In the genomic region with DNA sequence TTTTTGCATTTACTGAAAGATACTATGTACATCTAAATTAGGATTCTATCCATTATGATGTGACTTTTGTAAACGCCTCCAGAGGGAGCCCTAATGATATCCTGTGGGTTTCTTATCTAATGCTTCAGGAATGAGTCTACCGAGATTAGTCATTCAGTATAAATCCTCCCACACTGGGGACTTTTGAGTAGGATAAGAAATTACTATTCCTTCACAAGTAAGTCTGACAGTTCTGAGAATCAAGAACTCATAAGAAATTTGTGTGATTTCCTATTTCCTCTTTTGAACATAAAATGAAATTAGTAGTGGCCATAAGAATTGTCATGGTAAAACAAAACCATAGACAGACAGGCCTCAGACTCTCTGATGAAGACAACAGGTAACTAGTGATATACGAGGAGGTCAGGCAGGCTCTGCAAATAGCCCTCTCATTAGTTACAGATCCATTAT, we compare ENCODE assay signal across 9 cellular contexts. TPM values are rescaled to one million over a fixed set of nuclear protein-coding genes. Genes with fewer than 3 reads are reported as not detected.
A peak's percentile ranks its signal among the peaks of the same experiment; 100 is the strongest.
DNase-seq lines count a peak whose midpoint lies in the region; ATAC-seq and TF ChIP-seq lines count a peak whose summit lies in the region.
"Had no signal": no experiment of that assay in that cellular context is flagged by ENCODE, and none has a peak within 500 bp of the region (broad histone marks: within the 10 kb centered on the region; RNA-seq: fewer than 3 reads in every experiment).

No MANE protein-coding gene starts in this region.

- no peaks in the 10 kb centered on the region for H3K36me3 Mint-ChIP-seq in activated CD8-positive, alpha-beta memory T cell treated with anti-CD3 and anti-CD28 coated beads, Interleukin-2, amount 10 ng/mL, durations not matched to agents 7 days and 5 days
- H3K36me3 Mint-ChIP-seq: CD4-positive, CD25-positive, alpha-beta regulatory T cell had no signal

- no peak overlapping the region for H3K4me2 ChIP-seq in SK-N-SH

- peak; percentile 84 for ATAC-seq in HG03432 (IDR thresholded peaks at IDR 0.05; ENCODE audit: unreplicated experiment)
- ATAC-seq in activated CD8-positive, alpha-beta memory T cell treated with anti-CD3 and anti-CD28 coated beads, Interleukin-2, amount 10 ng/mL, durations not matched to agents 7 days and 5 days = no peak

- H3K4me1 ChIP-seq in SK-N-SH (ENCODE audit: control insufficient read depth in 1 of 2, insufficient read depth in 2 of 2, low read depth in 1 of 2, low read length in 1 of 2) (no peaks in the 10 kb centered on the region), tibial artery (peaks cover 0 to 5% (median 0%) of the 10 kb centered on the region in 4 donors)

- H3K9me3 Mint-ChIP-seq in activated CD8-positive, alpha-beta memory T cell treated with anti-CD3 and anti-CD28 coated beads, Interleukin-2, amount 10 ng/mL, durations not matched to agents 7 days and 5 days (ENCODE audit: low read depth) = peaks cover 10% of the 10 kb centered on the region

- peak; percentile 62 for TF ChIP-seq RAD21 in SK-N-SH (IDR thresholded peaks at IDR 0.05; ENCODE audit: low read length)

- H3K27ac Mint-ChIP-seq in activated CD8-positive, alpha-beta memory T cell treated with anti-CD3 and anti-CD28 coated beads, Interleukin-2, amount 10 ng/mL, durations not matched to agents 7 days and 5 days = no peak overlapping the region

- H3K4me3 ChIP-seq in SK-N-SH (ENCODE audit: low read depth in 2 of 2, low read length in 1 of 2) (no peak overlapping the region), tibial artery (no peak overlapping the region)

- no peaks in the 10 kb centered on the region for H3K4me1 Mint-ChIP-seq in activated CD8-positive, alpha-beta memory T cell treated with anti-CD3 and anti-CD28 coated beads, Interleukin-2, amount 10 ng/mL, durations not matched to agents 7 days and 5 days
- H3K4me1 Mint-ChIP-seq: CD4-positive, CD25-positive, alpha-beta regulatory T cell had no signal

- WGBS in SK-N-SH (ENCODE audit: low lambda C conversion rate) = 2% methylated on average over 3 of the region's 3 CpGs

- H3K27me3 ChIP-seq in SK-N-SH (ENCODE audit: insufficient read depth) = no peaks in the 10 kb centered on the region
- H3K27me3 ChIP-seq in tibial artery = no peaks in the 10 kb centered on the region

- H2AFZ ChIP-seq in SK-N-SH (ENCODE audit: low read depth) = no peak overlapping the region

- no peaks in the 10 kb centered on the region for H4K20me1 ChIP-seq in SK-N-SH (ENCODE audit: insufficient read depth)

- H3K9me3 ChIP-seq in SK-N-SH (no peaks in the 10 kb centered on the region), tibial artery (no peaks in the 10 kb centered on the region)

- TF ChIP-seq CTCF in SK-N-SH (IDR thresholded peaks at IDR 0.05) = peak; percentile 76
- peak; percentile 36 to 43 for TF ChIP-seq CTCF in tibial artery (IDR thresholded peaks at IDR 0.05)

- no peaks in the 10 kb centered on the region for H3F3A ChIP-seq in SK-N-SH (replicated peaks; ENCODE audit: insufficient read depth)

- no peaks in the 10 kb centered on the region for H3K36me3 ChIP-seq in SK-N-SH (replicated peaks in 1 of 2; ENCODE audit: control insufficient read depth in 1 of 2, insufficient read depth in 2 of 2, low read length in 1 of 2)
- no peaks in the 10 kb centered on the region for H3K36me3 ChIP-seq in tibial artery

- H3K9ac ChIP-seq in SK-N-SH = no peak overlapping the region

- no peak for TF ChIP-seq EP300 in SK-N-SH (IDR thresholded peaks at IDR 0.05; ENCODE audit: borderline replicate concordance in 1 of 2, low read depth in 1 of 2, low read length in 1 of 2)

- POLR2A ChIA-PET in SK-N-SH (lab: Yijun Ruan, JAX) = no interaction called here

- no peak overlapping the region for H3K4me3 Mint-ChIP-seq in activated CD8-positive, alpha-beta memory T cell treated with anti-CD3 and anti-CD28 coated beads, Interleukin-2, amount 10 ng/mL, durations not matched to agents 7 days and 5 days
- H3K4me3 Mint-ChIP-seq: CD4-positive, CD25-positive, alpha-beta regulatory T cell had no signal

- H3K27ac ChIP-seq in SK-N-SH (ENCODE audit: low read depth in 2 of 2, low read length in 1 of 2) (no peak overlapping the region), tibial artery (no peak overlapping the region)

- H3K79me2 ChIP-seq in SK-N-SH (ENCODE audit: insufficient read depth) = no peaks in the 10 kb centered on the region

- intact Hi-C loops in tibial artery (cut with DNase I; ENCODE audit: low total_unique reads) = loop anchor here (10.0 kb wide), 1 partner anchor 160 kb away; no protein-coding TSS in a partner anchor

- no peaks in the 10 kb centered on the region for H3K27me3 Mint-ChIP-seq in activated CD8-positive, alpha-beta memory T cell treated with anti-CD3 and anti-CD28 coated beads, Interleukin-2, amount 10 ng/mL, durations not matched to agents 7 days and 5 days
- H3K27me3 Mint-ChIP-seq: CD4-positive, CD25-positive, alpha-beta regulatory T cell had no signal

- CTCF ChIA-PET in SK-N-SH (lab: Yijun Ruan, JAX) = interaction anchor here (0.8 to 6.4 kb wide), 4 partner anchors 157 to 625 kb away, joined by 3 to 35 read pairs (median 8); no protein-coding TSS in a partner anchor
- CTCF ChIA-PET in activated CD8-positive, alpha-beta memory T cell treated with anti-CD3 and anti-CD28 coated beads, Interleukin-2, amount 10 ng/mL, durations not matched to agents 7 days and 5 days (lab: Charles Lee) = no interaction called here

- no peaks in the 10 kb centered on the region for H3K9me2 ChIP-seq in SK-N-SH

- DNase-seq in NCI-H526 (lab: John Stamatoyannopoulos, UW) = peak; percentile 42 to 48
- no peak for DNase-seq in NCI-H526 treated with DMSO at 0.1 percent for 48 hours (lab: John Stamatoyannopoulos, UW)
- DNase-seq in SK-N-SH = peak; percentile 37
- peak; percentile 26 for DNase-seq in hepatic stellate cell (ENCODE audit: low spot score)
- DNase-seq in tibial artery = no peak
- no peak for DNase-seq in activated CD8-positive, alpha-beta memory T cell treated with anti-CD3 and anti-CD28 coated beads, Interleukin-2, amount 10 ng/mL, durations not matched to agents 7 days and 5 days
- DNase-seq in activated gamma-delta T cell (lab: John Stamatoyannopoulos, UW) = no peak
- DNase-seq: CD4-positive, CD25-positive, alpha-beta regulatory T cell had no signal

TF ChIP-seq in SK-N-SH, 30 proteins besides CTCF, POLR2A, EP300 and RAD21 (continues in another document):
- TF ChIP-seq TCF12 (IDR thresholded peaks at IDR 0.05) (0 out of 2 replicates have a peak, but pooled peaks have one; percentile 8), RCOR1 (IDR thresholded peaks at IDR 0.05; ENCODE audit: low read length) (no peak), TEAD4 (IDR thresholded peaks at IDR 0.05; ENCODE audit: borderline replicate concordance, insufficient read depth) (no peak)
- TF ChIP-seq, protein P1, sequence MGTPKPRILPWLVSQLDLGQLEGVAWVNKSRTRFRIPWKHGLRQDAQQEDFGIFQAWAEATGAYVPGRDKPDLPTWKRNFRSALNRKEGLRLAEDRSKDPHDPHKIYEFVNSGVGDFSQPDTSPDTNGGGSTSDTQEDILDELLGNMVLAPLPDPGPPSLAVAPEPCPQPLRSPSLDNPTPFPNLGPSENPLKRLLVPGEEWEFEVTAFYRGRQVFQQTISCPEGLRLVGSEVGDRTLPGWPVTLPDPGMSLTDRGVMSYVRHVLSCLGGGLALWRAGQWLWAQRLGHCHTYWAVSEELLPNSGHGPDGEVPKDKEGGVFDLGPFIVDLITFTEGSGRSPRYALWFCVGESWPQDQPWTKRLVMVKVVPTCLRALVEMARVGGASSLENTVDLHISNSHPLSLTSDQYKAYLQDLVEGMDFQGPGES (IDR thresholded peaks at IDR 0.05; ENCODE audit: low read depth, low read length) = no peak
- TF ChIP-seq, protein P2, sequence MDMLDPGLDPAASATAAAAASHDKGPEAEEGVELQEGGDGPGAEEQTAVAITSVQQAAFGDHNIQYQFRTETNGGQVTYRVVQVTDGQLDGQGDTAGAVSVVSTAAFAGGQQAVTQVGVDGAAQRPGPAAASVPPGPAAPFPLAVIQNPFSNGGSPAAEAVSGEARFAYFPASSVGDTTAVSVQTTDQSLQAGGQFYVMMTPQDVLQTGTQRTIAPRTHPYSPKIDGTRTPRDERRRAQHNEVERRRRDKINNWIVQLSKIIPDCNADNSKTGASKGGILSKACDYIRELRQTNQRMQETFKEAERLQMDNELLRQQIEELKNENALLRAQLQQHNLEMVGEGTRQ (IDR thresholded peaks at IDR 0.05; ENCODE audit: borderline replicate concordance, low read depth, low read length) = no peak
- TF ChIP-seq, protein P3, sequence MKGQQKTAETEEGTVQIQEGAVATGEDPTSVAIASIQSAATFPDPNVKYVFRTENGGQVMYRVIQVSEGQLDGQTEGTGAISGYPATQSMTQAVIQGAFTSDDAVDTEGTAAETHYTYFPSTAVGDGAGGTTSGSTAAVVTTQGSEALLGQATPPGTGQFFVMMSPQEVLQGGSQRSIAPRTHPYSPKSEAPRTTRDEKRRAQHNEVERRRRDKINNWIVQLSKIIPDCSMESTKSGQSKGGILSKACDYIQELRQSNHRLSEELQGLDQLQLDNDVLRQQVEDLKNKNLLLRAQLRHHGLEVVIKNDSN (IDR thresholded peaks at IDR 0.05; ENCODE audit: borderline replicate concordance, low read depth) = no peak
- TF ChIP-seq, protein P4, sequence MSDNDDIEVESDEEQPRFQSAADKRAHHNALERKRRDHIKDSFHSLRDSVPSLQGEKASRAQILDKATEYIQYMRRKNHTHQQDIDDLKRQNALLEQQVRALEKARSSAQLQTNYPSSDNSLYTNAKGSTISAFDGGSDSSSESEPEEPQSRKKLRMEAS (IDR thresholded peaks at IDR 0.05; ENCODE audit: low read depth) = no peak

RNA-seq across cellular contexts. Expression of a gene that starts 10.0 kb away (rescaled TPM):
- not detected in 2 replicates for polyA plus RNA-seq in SK-N-SH (2012; rRNA removed)
- not detected in 2 replicates for polyA plus RNA-seq in SK-N-SH (2012; cell fraction: cytosol; rRNA removed)
- polyA plus RNA-seq in SK-N-SH (2012; cell fraction: nucleus; rRNA removed) = not detected in 2 replicates
- not detected for total RNA-seq in activated CD8-positive, alpha-beta memory T cell treated with anti-CD3 and anti-CD28 coated beads, Interleukin-2, amount 10 ng/mL, durations not matched to agents 7 days and 5 days
- total RNA-seq: CD4-positive, CD25-positive, alpha-beta regulatory T cell had no signal
- polyA plus RNA-seq: CD4-positive, CD25-positive, alpha-beta regulatory T cell had no signal

RNA-seq across cellular contexts. Expression of a gene that starts 17.6 kb away (rescaled TPM):
- polyA plus RNA-seq in SK-N-SH (2012; rRNA removed) = not detected in 2 replicates
- polyA plus RNA-seq in SK-N-SH (2012; cell fraction: cytosol; rRNA removed) = not detected in 2 replicates
- not detected in 2 replicates for polyA plus RNA-seq in SK-N-SH (2012; cell fraction: nucleus; rRNA removed)
- total RNA-seq in activated CD8-positive, alpha-beta memory T cell treated with anti-CD3 and anti-CD28 coated beads, Interleukin-2, amount 10 ng/mL, durations not matched to agents 7 days and 5 days = not detected
- total RNA-seq: CD4-positive, CD25-positive, alpha-beta regulatory T cell had no signal
- polyA plus RNA-seq: CD4-positive, CD25-positive, alpha-beta regulatory T cell had no signal

RNA-seq across cellular contexts. Expression of a gene that starts 38.8 kb away (rescaled TPM):
- polyA plus RNA-seq in SK-N-SH (2012; rRNA removed) = not detected in 2 replicates
- polyA plus RNA-seq in SK-N-SH (2012; cell fraction: cytosol; rRNA removed) = not detected in 2 replicates
- not detected in 2 replicates for polyA plus RNA-seq in SK-N-SH (2012; cell fraction: nucleus; rRNA removed)
- not detected for total RNA-seq in activated CD8-positive, alpha-beta memory T cell treated with anti-CD3 and anti-CD28 coated beads, Interleukin-2, amount 10 ng/mL, durations not matched to agents 7 days and 5 days
- total RNA-seq: CD4-positive, CD25-positive, alpha-beta regulatory T cell had no signal
- polyA plus RNA-seq: CD4-positive, CD25-positive, alpha-beta regulatory T cell had no signal

RNA-seq across cellular contexts. Expression of a gene that starts 47.2 kb away (rescaled TPM):
- not detected in 2 replicates for polyA plus RNA-seq in SK-N-SH (2012; rRNA removed)
- polyA plus RNA-seq in SK-N-SH (2012; cell fraction: cytosol; rRNA removed) = not detected in 2 replicates
- not detected in 2 replicates for polyA plus RNA-seq in SK-N-SH (2012; cell fraction: nucleus; rRNA removed)
- not detected for total RNA-seq in activated CD8-positive, alpha-beta memory T cell treated with anti-CD3 and anti-CD28 coated beads, Interleukin-2, amount 10 ng/mL, durations not matched to agents 7 days and 5 days
- total RNA-seq: CD4-positive, CD25-positive, alpha-beta regulatory T cell had no signal
- polyA plus RNA-seq: CD4-positive, CD25-positive, alpha-beta regulatory T cell had no signal

Comparison
In these comparisons a context has a peak if more than half of its experiments do, and no peak if none do; other contexts are left out.
1. DNase-seq: peak in NCI-H526 (2 of 2), SK-N-SH (single experiment) and hepatic stellate cell (single experiment); none in NCI-H526 treated with DMSO at 0.1 percent for 48 hours (single experiment), tibial artery (0 of 2), activated CD8-positive, alpha-beta memory T cell treated with anti-CD3 and anti-CD28 coated beads, Interleukin-2, amount 10 ng/mL, durations not matched to agents 7 days and 5 days (single experiment) and activated gamma-delta T cell (single experiment).